17 cellular contexts compared by ENCODE assay signal in genomic region chr3:16253601-16254000, GRCh38. TPM values are rescaled to one million over a fixed set of nuclear protein-coding genes. Genes with fewer than 3 reads are reported as not detected.
DNase-seq lines count a peak whose midpoint lies in the region; ATAC-seq and TF ChIP-seq lines count a peak whose summit lies in the region.
"Had no signal": no experiment of that assay in that cellular context is flagged by ENCODE, and none has a peak within 500 bp of the region (broad histone marks: within the 10 kb centered on the region; RNA-seq: fewer than 3 reads in every experiment).

No MANE protein-coding gene starts in this region.

- ATAC-seq in omental fat pad (ENCODE audit: low FRiP score): peak; percentile 73
- ATAC-seq in stimulated activated naive CD8-positive, alpha-beta T cell treated with anti-CD3 and anti-CD28 coated beads, Interleukin-15, Interleukin-2, amounts not matched to agents 100 U/mL and 50 U/mL, for 24 hours: no peak

- H3K36me3 Mint-ChIP-seq in activated CD4-positive, alpha-beta memory T cell treated with anti-CD3 and anti-CD28 coated beads for 36 hours: no peaks in the 10 kb centered on the region
- H3K36me3 Mint-ChIP-seq: type B pancreatic cell had no signal

- peaks cover 14% of the 10 kb centered on the region for H3K4me1 Mint-ChIP-seq in activated CD4-positive, alpha-beta memory T cell treated with anti-CD3 and anti-CD28 coated beads for 36 hours (ENCODE audit: low read depth)

- POLR2A ChIA-PET in activated CD4-positive, alpha-beta memory T cell treated with anti-CD3 and anti-CD28 coated beads for 36 hours (lab: Charles Lee): no interaction called here

- H3K9me3 Mint-ChIP-seq in activated CD4-positive, alpha-beta memory T cell treated with anti-CD3 and anti-CD28 coated beads for 36 hours: no peaks in the 10 kb centered on the region
- H3K9me3 Mint-ChIP-seq: activated naive CD4-positive, alpha-beta T cell treated with anti-CD3 and anti-CD28 coated beads, Interleukin-2, amount 10 ng/mL, durations not matched to agents 7 days and 5 days; dendritic cell treated with granulocyte-macrophage colony-stimulating factor and Interleukin-4, amounts not matched to agents 40 ng/mL and 50 ng/mL, for 4 days; HFFc6; memory B cell; T-helper 2 cell treated with Interferon-gamma antibody and Interleukin-4, amounts not matched to agents 5 μg/mL and 100 μg/mL, for 36 hours; type B pancreatic cell had no signal

- H3K4me3 Mint-ChIP-seq in activated CD4-positive, alpha-beta memory T cell treated with anti-CD3 and anti-CD28 coated beads for 36 hours: no peak overlapping the region
- H3K4me3 Mint-ChIP-seq: activated naive CD4-positive, alpha-beta T cell treated with anti-CD3 and anti-CD28 coated beads, Interleukin-2, amount 10 ng/mL, durations not matched to agents 7 days and 5 days; dendritic cell treated with granulocyte-macrophage colony-stimulating factor and Interleukin-4, amounts not matched to agents 40 ng/mL and 50 ng/mL, for 4 days; HFFc6; memory B cell; T-helper 2 cell treated with Interferon-gamma antibody and Interleukin-4, amounts not matched to agents 5 μg/mL and 100 μg/mL, for 36 hours; type B pancreatic cell had no signal

- CTCF ChIA-PET in activated CD4-positive, alpha-beta memory T cell treated with anti-CD3 and anti-CD28 coated beads for 36 hours (lab: Charles Lee): interaction anchor here (1.4 kb wide), 1 partner anchor 14 kb away, joined by 3 read pairs; no protein-coding TSS in a partner anchor

- intact Hi-C loops in activated CD4-positive, alpha-beta memory T cell treated with anti-CD3 and anti-CD28 coated beads for 36 hours (cut with micrococcal nuclease): no loop called here

- no peaks in the 10 kb centered on the region for H3K27me3 Mint-ChIP-seq in activated CD4-positive, alpha-beta memory T cell treated with anti-CD3 and anti-CD28 coated beads for 36 hours
- H3K27me3 Mint-ChIP-seq: activated naive CD4-positive, alpha-beta T cell treated with anti-CD3 and anti-CD28 coated beads, Interleukin-2, amount 10 ng/mL, durations not matched to agents 7 days and 5 days; dendritic cell treated with granulocyte-macrophage colony-stimulating factor and Interleukin-4, amounts not matched to agents 40 ng/mL and 50 ng/mL, for 4 days had no signal

- no peak for TF ChIP-seq CTCF in omental fat pad (IDR thresholded peaks at IDR 0.05)

- peak; percentile 86 for DNase-seq in Ammon's horn (ENCODE audit: low spot score)
- peak; percentile 93 for DNase-seq in SKM-1 (lab: John Stamatoyannopoulos, UW; ENCODE audit: unreplicated experiment)
- DNase-seq in globus pallidus (ENCODE audit: low spot score): peak; percentile 40
- DNase-seq in omental fat pad (ENCODE audit: low spot score): no peak
- no peak for DNase-seq in activated gamma-delta T cell treated with Interleukin-2 at 50 U/mL for 16 hours
- DNase-seq in stimulated activated CD4-positive, alpha-beta T cell treated with anti-CD3 and anti-CD28 coated beads, Interleukin-4, amount 100 ng/mL, for 1 hour: no peak
- no peak for DNase-seq in stimulated activated naive CD8-positive, alpha-beta T cell treated with anti-CD3 and anti-CD28 coated beads, Interleukin-15, Interleukin-2, amounts not matched to agents 100 U/mL and 50 U/mL, for 24 hours
- DNase-seq in activated CD4-positive, alpha-beta memory T cell treated with anti-CD3 and anti-CD28 coated beads for 36 hours: no peak
- DNase-seq: ACHN; activated naive CD4-positive, alpha-beta T cell treated with anti-CD3 and anti-CD28 coated beads, Interleukin-2, amount 10 ng/mL, durations not matched to agents 7 days and 5 days; DMS79; HFFc6; NCI-H2029 had no signal

- H3K27ac Mint-ChIP-seq in activated CD4-positive, alpha-beta memory T cell treated with anti-CD3 and anti-CD28 coated beads for 36 hours: no peak overlapping the region
- H3K27ac Mint-ChIP-seq: activated naive CD4-positive, alpha-beta T cell treated with anti-CD3 and anti-CD28 coated beads, Interleukin-2, amount 10 ng/mL, durations not matched to agents 7 days and 5 days; HFFc6; memory B cell; T-helper 2 cell treated with Interferon-gamma antibody and Interleukin-4, amounts not matched to agents 5 μg/mL and 100 μg/mL, for 36 hours; type B pancreatic cell had no signal

RNA-seq across cellular contexts. Expression of gene DPH3, which starts 11.1 kb away (rescaled TPM):
- total RNA-seq in omental fat pad: 10 to 100 TPM; 16.7 to 33.7 (median 30.4) TPM
- total RNA-seq in activated CD4-positive, alpha-beta memory T cell treated with anti-CD3 and anti-CD28 coated beads for 36 hours: 10 to 100 TPM; 23.4 TPM

RNA-seq across cellular contexts. Expression of gene OXNAD1, which starts 11.4 kb away (rescaled TPM):
- total RNA-seq in omental fat pad: 10 to 100 TPM; 13.7 to 21.3 (median 15.2) TPM
- 10 to 100 TPM; 23.5 to 24.0 TPM for total RNA-seq in activated CD4-positive, alpha-beta memory T cell treated with anti-CD3 and anti-CD28 coated beads for 36 hours

Comparison
In these comparisons a context has a peak if more than half of its experiments do, and no peak if none do; other contexts are left out.
1. DNase-seq: peak in Ammon's horn (single experiment), SKM-1 (single experiment) and globus pallidus (single experiment); none in omental fat pad (single experiment), activated gamma-delta T cell treated with Interleukin-2 at 50 U/mL for 16 hours (single experiment), stimulated activated CD4-positive, alpha-beta T cell treated with anti-CD3 and anti-CD28 coated beads, Interleukin-4, amount 100 ng/mL, for 1 hour (single experiment), stimulated activated naive CD8-positive, alpha-beta T cell treated with anti-CD3 and anti-CD28 coated beads, Interleukin-15, Interleukin-2, amounts not matched to agents 100 U/mL and 50 U/mL, for 24 hours (single experiment) and activated CD4-positive, alpha-beta memory T cell treated with anti-CD3 and anti-CD28 coated beads for 36 hours (single experiment).